ENCODE assay signal across 27 cellular contexts in the genomic region with DNA sequence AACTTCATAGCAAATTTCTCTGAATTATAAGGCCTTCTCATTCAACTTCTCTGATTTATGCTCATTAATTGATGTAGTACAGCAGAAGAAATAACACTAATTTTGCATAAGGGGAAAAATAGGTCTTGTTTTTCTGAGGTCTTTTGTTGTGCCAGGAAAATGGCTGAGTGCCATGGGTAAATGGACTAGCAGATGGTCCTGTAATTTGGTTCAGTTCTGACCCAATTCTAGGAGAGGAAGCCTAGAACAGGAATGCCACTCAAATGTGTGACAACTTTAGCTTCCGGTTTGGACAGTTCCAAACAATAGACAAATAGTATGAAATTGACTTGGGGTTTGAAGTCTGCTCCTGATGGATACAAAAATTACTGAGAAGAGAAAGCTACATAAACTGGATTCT. TPM values are rescaled to one million over a fixed set of nuclear protein-coding genes. Genes with fewer than 3 reads are reported as not detected.
DNase-seq lines count a peak whose midpoint lies in the region; ATAC-seq, FAIRE-seq and TF ChIP-seq lines count a peak whose summit lies in the region.
"Had no signal": no experiment of that assay in that cellular context is flagged by ENCODE, and none has a peak within 500 bp of the region (broad histone marks: within the 10 kb centered on the region; RNA-seq: fewer than 3 reads in every experiment).

No MANE protein-coding gene starts in this region.

- H3K36me3 ChIP-seq in astrocyte (ENCODE audit: insufficient read depth, low read length) (no peaks in the 10 kb centered on the region), tibial nerve (no peaks in the 10 kb centered on the region)
- H3K36me3 ChIP-seq: BE2C, BLaER1 had no signal

- ATAC-seq in A549, result no peak

- TF ChIP-seq POLR2A in A549 (IDR thresholded peaks at IDR 0.05; ENCODE audit: low read length), result no peak
- no peak for TF ChIP-seq POLR2A in tibial nerve (IDR thresholded peaks at IDR 0.05)

- H3K9ac ChIP-seq in astrocyte (ENCODE audit: low read length), result no peak overlapping the region
- H3K9ac ChIP-seq: BLaER1 had no signal

- intact Hi-C loops in head of caudate nucleus (cut with DNase I), result no loop called here

- FAIRE-seq in A549 (lab: Jason Lieb, UNC) (peak; percentile 32), GM19239 (lab: Jason Lieb, UNC) (peak; percentile 42), astrocyte (lab: Jason Lieb, UNC) (peak; percentile 26)
- FAIRE-seq: G401.6, GM12891 had no signal

- no peak overlapping the region for H3K27ac Mint-ChIP-seq in astrocyte (ENCODE audit: unreplicated experiment)
- H3K27ac Mint-ChIP-seq: CD14-positive monocyte; CD4-positive, alpha-beta memory T cell; CD4-positive, CD25-positive, alpha-beta regulatory T cell; CD8-positive, alpha-beta memory T cell had no signal

- POLR2A ChIA-PET in A549 (lab: Yijun Ruan, JAX), result no interaction called here

- DNase-seq in A549 (ENCODE audit: low read depth in 1 of 2, low spot score in 1 of 2) (no peak), GM19239 (ENCODE audit: insufficient read length, low spot score) (no peak), astrocyte (ENCODE audit: low read depth) (no peak), cerebellum (ENCODE audit: low spot score) (peak; percentile 48), occipital lobe (lab: John Stamatoyannopoulos, UW) (no peak), tibial nerve (ENCODE audit: low spot score in 2 of 2) (no peak), head of caudate nucleus (no peak)
- DNase-seq: ACHN; BE2C; CD4-positive, alpha-beta memory T cell; CD4-positive, CD25-positive, alpha-beta regulatory T cell; CD8-positive, alpha-beta memory T cell; COR-L47; DMS 273 treated with DMSO at 0.1 percent for 48 hours; DMS153; DMS53; DMS79; DND-41; EL; GF-D8 had no signal

- TF ChIP-seq RAD21 in A549 (conservative IDR thresholded peaks at IDR 0.05 in 1 of 2, IDR thresholded peaks at IDR 0.05 in 1 of 2), result no peak

- H2AFZ ChIP-seq in astrocyte (ENCODE audit: low read depth, low read length), result no peak overlapping the region

- peaks cover 12% of the 10 kb centered on the region for H3K4me1 Mint-ChIP-seq in astrocyte (ENCODE audit: low read depth, unreplicated experiment)
- H3K4me1 Mint-ChIP-seq: CD14-positive monocyte; CD4-positive, alpha-beta memory T cell; CD4-positive, CD25-positive, alpha-beta regulatory T cell; CD8-positive, alpha-beta memory T cell had no signal

- H3K27ac ChIP-seq in A549 (no peak overlapping the region), astrocyte (ENCODE audit: low read depth, low read length) (no peak overlapping the region), tibial nerve (no peak overlapping the region)
- H3K27ac ChIP-seq: 22Rv1, BLaER1 had no signal

- CTCF ChIA-PET in A549 (lab: Yijun Ruan, JAX), result no interaction called here

- no peaks in the 10 kb centered on the region for H3K36me3 Mint-ChIP-seq in astrocyte (ENCODE audit: low read depth, unreplicated experiment)
- H3K36me3 Mint-ChIP-seq: CD14-positive monocyte; CD4-positive, alpha-beta memory T cell; CD8-positive, alpha-beta memory T cell had no signal

- H3K4me2 ChIP-seq in A549 (no peak overlapping the region), astrocyte (ENCODE audit: low read length) (no peak overlapping the region)
- H3K4me2 ChIP-seq: BLaER1 had no signal

- H3K4me1 ChIP-seq in A549 (no peaks in the 10 kb centered on the region), astrocyte (ENCODE audit: insufficient read depth, low read length) (no peaks in the 10 kb centered on the region), tibial nerve (no peaks in the 10 kb centered on the region)
- H3K4me1 ChIP-seq: BE2C, BLaER1 had no signal

- WGBS in A549 (ENCODE audit: missing lambda C conversion rate), result 81% methylated on average over 1 of the region's 1 CpG
- WGBS in tibial nerve, 2 donors, result 60 to 61% methylated on average over 1 of the region's 1 CpG

- H4K20me1 ChIP-seq in astrocyte (ENCODE audit: insufficient read depth, low read length), result no peaks in the 10 kb centered on the region
- H4K20me1 ChIP-seq: BLaER1 had no signal

- TF ChIP-seq CTCF in A549 (IDR thresholded peaks at IDR 0.05), result no peak
- no peak for TF ChIP-seq CTCF in astrocyte (IDR thresholded peaks at IDR 0.05; ENCODE audit: insufficient read depth, low read depth, low read length)
- TF ChIP-seq CTCF in tibial nerve (IDR thresholded peaks at IDR 0.05), result no peak

- TF ChIP-seq EP300 in A549 (IDR thresholded peaks at IDR 0.05) (no peak), tibial nerve (IDR thresholded peaks at IDR 0.05) (no peak)

- no peaks in the 10 kb centered on the region for H3K9me3 Mint-ChIP-seq in astrocyte (ENCODE audit: unreplicated experiment)
- H3K9me3 Mint-ChIP-seq: CD4-positive, alpha-beta memory T cell; CD4-positive, CD25-positive, alpha-beta regulatory T cell; CD8-positive, alpha-beta memory T cell had no signal

- H3K27me3 ChIP-seq in astrocyte (ENCODE audit: insufficient read depth, low read length), result no peaks in the 10 kb centered on the region
- H3K27me3 ChIP-seq in tibial nerve, result peaks cover 0 to 17% of the 10 kb centered on the region in 2 donors
- H3K27me3 ChIP-seq: BLaER1 had no signal

- H3K27me3 Mint-ChIP-seq in astrocyte (ENCODE audit: low read depth, unreplicated experiment), result no peaks in the 10 kb centered on the region

- H3K4me3 Mint-ChIP-seq in astrocyte (ENCODE audit: unreplicated experiment), result no peak overlapping the region
- H3K4me3 Mint-ChIP-seq: CD14-positive monocyte; CD4-positive, alpha-beta memory T cell; CD4-positive, CD25-positive, alpha-beta regulatory T cell; CD8-positive, alpha-beta memory T cell had no signal

- no peak overlapping the region for H3K4me3 ChIP-seq in A549
- no peak overlapping the region for H3K4me3 ChIP-seq in astrocyte (ENCODE audit: insufficient read depth, low read depth, low read length)
- no peak overlapping the region for H3K4me3 ChIP-seq in tibial nerve
- H3K4me3 ChIP-seq: BLaER1 had no signal

- H3K79me2 ChIP-seq in astrocyte (ENCODE audit: insufficient read depth, low read length), result no peaks in the 10 kb centered on the region

- no peaks in the 10 kb centered on the region for H3K9me3 ChIP-seq in A549
- no peaks in the 10 kb centered on the region for H3K9me3 ChIP-seq in astrocyte (ENCODE audit: insufficient read depth, low read depth, low read length)
- no peaks in the 10 kb centered on the region for H3K9me3 ChIP-seq in tibial nerve
- H3K9me3 ChIP-seq: BE2C, BLaER1 had no signal

TF ChIP-seq in A549, 52 proteins besides CTCF, POLR2A, EP300 and RAD21 (continues in another document):
- TF ChIP-seq TFCP2L1 (CRISPR knock-in tag; IDR thresholded peaks at IDR 0.05), result no peak
- no peak for TF ChIP-seq HOXB13 (CRISPR knock-in tag; IDR thresholded peaks at IDR 0.05; ENCODE audit: low read depth)
- no peak for TF ChIP-seq HDAC2 (IDR thresholded peaks at IDR 0.05)
- no peak for TF ChIP-seq HOXA7 (CRISPR knock-in tag; IDR thresholded peaks at IDR 0.05)
- TF ChIP-seq CBX8 (IDR thresholded peaks at IDR 0.05), result no peak
- no peak for TF ChIP-seq GATA3 (IDR thresholded peaks at IDR 0.05; ENCODE audit: borderline replicate concordance)
- TF ChIP-seq, protein P1, sequence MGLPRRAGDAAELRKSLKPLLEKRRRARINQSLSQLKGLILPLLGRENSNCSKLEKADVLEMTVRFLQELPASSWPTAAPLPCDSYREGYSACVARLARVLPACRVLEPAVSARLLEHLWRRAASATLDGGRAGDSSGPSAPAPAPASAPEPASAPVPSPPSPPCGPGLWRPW (IDR thresholded peaks at IDR 0.05), result no peak
- TF ChIP-seq CHD4 (IDR thresholded peaks at IDR 0.05; ENCODE audit: borderline replicate concordance), result no peak
- no peak for TF ChIP-seq FOSL2 (IDR thresholded peaks at IDR 0.05)
- no peak for TF ChIP-seq FOSL2 (CRISPR knock-in tag; IDR thresholded peaks at IDR 0.05)
- TF ChIP-seq FOSB (CRISPR knock-in tag; IDR thresholded peaks at IDR 0.05), result no peak
- TF ChIP-seq, protein P2, sequence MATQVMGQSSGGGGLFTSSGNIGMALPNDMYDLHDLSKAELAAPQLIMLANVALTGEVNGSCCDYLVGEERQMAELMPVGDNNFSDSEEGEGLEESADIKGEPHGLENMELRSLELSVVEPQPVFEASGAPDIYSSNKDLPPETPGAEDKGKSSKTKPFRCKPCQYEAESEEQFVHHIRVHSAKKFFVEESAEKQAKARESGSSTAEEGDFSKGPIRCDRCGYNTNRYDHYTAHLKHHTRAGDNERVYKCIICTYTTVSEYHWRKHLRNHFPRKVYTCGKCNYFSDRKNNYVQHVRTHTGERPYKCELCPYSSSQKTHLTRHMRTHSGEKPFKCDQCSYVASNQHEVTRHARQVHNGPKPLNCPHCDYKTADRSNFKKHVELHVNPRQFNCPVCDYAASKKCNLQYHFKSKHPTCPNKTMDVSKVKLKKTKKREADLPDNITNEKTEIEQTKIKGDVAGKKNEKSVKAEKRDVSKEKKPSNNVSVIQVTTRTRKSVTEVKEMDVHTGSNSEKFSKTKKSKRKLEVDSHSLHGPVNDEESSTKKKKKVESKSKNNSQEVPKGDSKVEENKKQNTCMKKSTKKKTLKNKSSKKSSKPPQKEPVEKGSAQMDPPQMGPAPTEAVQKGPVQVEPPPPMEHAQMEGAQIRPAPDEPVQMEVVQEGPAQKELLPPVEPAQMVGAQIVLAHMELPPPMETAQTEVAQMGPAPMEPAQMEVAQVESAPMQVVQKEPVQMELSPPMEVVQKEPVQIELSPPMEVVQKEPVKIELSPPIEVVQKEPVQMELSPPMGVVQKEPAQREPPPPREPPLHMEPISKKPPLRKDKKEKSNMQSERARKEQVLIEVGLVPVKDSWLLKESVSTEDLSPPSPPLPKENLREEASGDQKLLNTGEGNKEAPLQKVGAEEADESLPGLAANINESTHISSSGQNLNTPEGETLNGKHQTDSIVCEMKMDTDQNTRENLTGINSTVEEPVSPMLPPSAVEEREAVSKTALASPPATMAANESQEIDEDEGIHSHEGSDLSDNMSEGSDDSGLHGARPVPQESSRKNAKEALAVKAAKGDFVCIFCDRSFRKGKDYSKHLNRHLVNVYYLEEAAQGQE (IDR thresholded peaks at IDR 0.05), result no peak
- TF ChIP-seq FOXS1 (CRISPR knock-in tag; IDR thresholded peaks at IDR 0.05), result no peak

RNA-seq across cellular contexts. Expression of a gene that starts 6.2 kb away (rescaled TPM):
- polyA plus RNA-seq in A549 (2011; rRNA removed) (0.15 and 0.16 TPM in 2 replicates), A549 (2017; fragmentation: RNase III; extraction: RNeasy Plus Mini Kit Qiagen cat#74134 plus additional on column Dnase treatment) (0.09 to 0.17 TPM (median 0.14 TPM) in 3 replicates)
- polyA plus RNA-seq in A549 (2012; cell fraction: cytosol; rRNA removed), result 0.01 and 0.03 TPM in 2 replicates
- polyA plus RNA-seq in A549 (2012; cell fraction: nucleus; rRNA removed), result 0.01 and 0.04 TPM in 2 replicates
- 0.05 and 0.17 TPM in 2 replicates for polyA minus RNA-seq in A549 (2011; rRNA and poly(A)+ RNA removed)
- total RNA-seq in astrocyte (1.7 and 2.2 TPM in 2 replicates), cerebellum (24.1 TPM), occipital lobe (36.3 TPM), tibial nerve (1 to 10 TPM; 2.3 to 4.8 (median 3.0) TPM)

RNA-seq across cellular contexts. Expression of a gene that starts 49.2 kb away (rescaled TPM):
- polyA plus RNA-seq in A549 (2011; rRNA removed) (not detected in 2 replicates), A549 (2017; fragmentation: RNase III; extraction: RNeasy Plus Mini Kit Qiagen cat#74134 plus additional on column Dnase treatment) (not detected in 3 replicates)
- polyA plus RNA-seq in A549 (2012; cell fraction: cytosol; rRNA removed), result not detected in 2 replicates
- polyA plus RNA-seq in A549 (2012; cell fraction: nucleus; rRNA removed), result not detected in 2 replicates
- polyA minus RNA-seq in A549 (2011; rRNA and poly(A)+ RNA removed), result not detected in 2 replicates
- total RNA-seq in astrocyte (5.2 and 10.2 TPM in 2 replicates), cerebellum (74.2 TPM), occipital lobe (9.4 TPM), tibial nerve (100 to 1,000 TPM; 256 to 727 (median 404) TPM)
- total RNA-seq: A172; A673; CD4-positive, alpha-beta memory T cell; CD4-positive, CD25-positive, alpha-beta regulatory T cell; CD8-positive, alpha-beta memory T cell had no signal
- polyA plus RNA-seq: CD14-positive monocyte; CD4-positive, alpha-beta memory T cell; CD4-positive, CD25-positive, alpha-beta regulatory T cell; CD8-positive, alpha-beta memory T cell had no signal
